25 cellular contexts compared by ENCODE assay signal in genomic region chr12:13218641-13219040, GRCh38. TPM values are rescaled to one million over a fixed set of nuclear protein-coding genes. Genes with fewer than 3 reads are reported as not detected.
DNase-seq lines count a peak whose midpoint lies in the region; ATAC-seq, FAIRE-seq and TF ChIP-seq lines count a peak whose summit lies in the region.
"Had no signal": no experiment of that assay in that cellular context is flagged by ENCODE, and none has a peak within 500 bp of the region (broad histone marks: within the 10 kb centered on the region; RNA-seq: fewer than 3 reads in every experiment).

No MANE protein-coding gene starts in this region.

- peaks cover 5% of the 10 kb centered on the region; the same call in 1 of the 2 replicates for H3K79me2 ChIP-seq in PC-9 (ENCODE audit: low read depth)
- H3K79me2 ChIP-seq in endothelial cell of umbilical vein (ENCODE audit: control insufficient read depth, insufficient read depth, low read length): peaks cover under 1% of the 10 kb centered on the region

- H3K4me2 ChIP-seq in PC-9: no peak overlapping the region
- H3K4me2 ChIP-seq in endothelial cell of umbilical vein (ENCODE audit: insufficient read depth, low read length): no peak overlapping the region
- H3K4me2 ChIP-seq: BLaER1 had no signal

- CTCF ChIA-PET in PC-9 (lab: Charles Lee): interaction anchor here (0.6 kb wide), 1 partner anchor 121 kb away, joined by 3 read pairs; no protein-coding TSS in a partner anchor
- CTCF ChIA-PET in endothelial cell of umbilical vein (lab: Charles Lee): interaction anchor here (1.3 kb wide), 1 partner anchor 303 kb away, joined by 3 read pairs; no protein-coding TSS in a partner anchor

- H2AFZ ChIP-seq in PC-9 (no peak overlapping the region), endothelial cell of umbilical vein (ENCODE audit: low read depth, low read length) (no peak overlapping the region)

- no peaks in the 10 kb centered on the region for H3K27me3 ChIP-seq in PC-9 (ENCODE audit: insufficient read depth, low read depth)
- H3K27me3 ChIP-seq in endothelial cell of umbilical vein (ENCODE audit: control insufficient read depth in 2 of 2, insufficient read depth in 2 of 2, low read length in 2 of 2): no peaks in the 10 kb centered on the region
- H3K27me3 ChIP-seq: BLaER1, Peyer's patch had no signal

- H3K36me3 ChIP-seq in PC-9 (ENCODE audit: low read depth): peaks cover 43% of the 10 kb centered on the region
- H3K36me3 ChIP-seq in endothelial cell of umbilical vein (ENCODE audit: control insufficient read depth in 2 of 2, extremely low read depth in 1 of 2, insufficient read depth in 2 of 2, low read length in 2 of 2): peaks cover 32% of the 10 kb centered on the region in 2 experiments
- H3K36me3 ChIP-seq: BLaER1 had no signal

- no TSS peak for BruUV-seq in PC-9 (replicated peaks; lab: Mats Ljungman, UMichigan)
- no TSS peak for BruUV-seq in endothelial cell of umbilical vein (replicated peaks; lab: Mats Ljungman, UMichigan)

- H3F3A ChIP-seq in PC-9 (ENCODE audit: insufficient read depth, low read depth): peaks cover 93% of the 10 kb centered on the region

- TF ChIP-seq POLR2A in endothelial cell of umbilical vein (IDR thresholded peaks at IDR 0.05; ENCODE audit: low read depth, low read length): peak; percentile 69

- DNase-seq in ELR (ENCODE audit: low read depth): peak; percentile 32
- DNase-seq in PC-9: no peak
- no peak for DNase-seq in endothelial cell of umbilical vein (ENCODE audit: low read depth, low spot score)
- DNase-seq in osteocyte (ENCODE audit: extremely low spot score, unreplicated experiment): peak; percentile 32
- no peak for DNase-seq in NOMO-1 (lab: John Stamatoyannopoulos, UW; ENCODE audit: unreplicated experiment in 2 of 2)
- DNase-seq in GM13977 (ENCODE audit: low spot score): no peak
- no peak for DNase-seq in activated T-cell treated with anti-CD3 and anti-CD28 coated beads, Interleukin-2, amount 50 U/mL, for 72 hours
- DNase-seq: CD4-positive, CD25-positive, alpha-beta regulatory T cell; DMS153; DND-41; NCI-H1048; NCI-H1436; NCI-H187; NCI-H2081 treated with DMSO at 0.1 percent for 48 hours; NCI-H2171; NCI-H226; NCI-H510A; NCI-H69; Peyer's patch; SHP77 treated with DMSO at 0.1 percent for 48 hours had no signal

- H3K4me1 Mint-ChIP-seq in osteocyte (ENCODE audit: unreplicated experiment): peaks cover 22% of the 10 kb centered on the region
- H3K4me1 Mint-ChIP-seq in activated T-cell treated with anti-CD3 and anti-CD28 coated beads, Interleukin-2, amount 50 U/mL, for 72 hours (ENCODE audit: low read depth): no peaks in the 10 kb centered on the region
- H3K4me1 Mint-ChIP-seq: CD4-positive, CD25-positive, alpha-beta regulatory T cell had no signal

- dilution Hi-C loops in endothelial cell of umbilical vein (cut with MboI; ENCODE audit: extremely low pct_ligation_motif_present, low sequenced_read_pairs): loop anchor here (10.0 kb wide), 1 partner anchor 234 kb away; no protein-coding TSS in a partner anchor

- H3K4me3 ChIP-seq in PC-9 (no peak overlapping the region), endothelial cell of umbilical vein (replicated peaks in 1 of 3; ENCODE audit: insufficient read depth in 1 of 3, low read depth in 1 of 3, low read length in 3 of 3) (no peak overlapping the region)
- H3K4me3 ChIP-seq: BLaER1, Peyer's patch, SK-N-MC had no signal

- no peak overlapping the region for H3K27ac Mint-ChIP-seq in osteocyte (ENCODE audit: unreplicated experiment)
- H3K27ac Mint-ChIP-seq in activated T-cell treated with anti-CD3 and anti-CD28 coated beads, Interleukin-2, amount 50 U/mL, for 72 hours: no peak overlapping the region

- H3K9ac ChIP-seq in endothelial cell of umbilical vein (replicated peaks; ENCODE audit: extremely low read depth, insufficient read depth, low read length): no peak overlapping the region
- H3K9ac ChIP-seq: BLaER1 had no signal

- H3K4me3 Mint-ChIP-seq in osteocyte (ENCODE audit: unreplicated experiment): no peak overlapping the region
- no peak overlapping the region for H3K4me3 Mint-ChIP-seq in activated T-cell treated with anti-CD3 and anti-CD28 coated beads, Interleukin-2, amount 50 U/mL, for 72 hours
- H3K4me3 Mint-ChIP-seq: CD4-positive, CD25-positive, alpha-beta regulatory T cell had no signal

- peaks cover 5% of the 10 kb centered on the region for H3K9me3 Mint-ChIP-seq in osteocyte (ENCODE audit: unreplicated experiment)
- H3K9me3 Mint-ChIP-seq in activated T-cell treated with anti-CD3 and anti-CD28 coated beads, Interleukin-2, amount 50 U/mL, for 72 hours: peaks cover 1 to 2% of the 10 kb centered on the region in 2 donors

- H3K9me2 ChIP-seq in PC-9 (ENCODE audit: insufficient read depth): no peaks in the 10 kb centered on the region

- POLR2A ChIA-PET in PC-9 (lab: Charles Lee; ENCODE audit: unreplicated experiment): interaction anchor here (0.6 kb wide), 1 partner anchor 478 kb away, joined by 6 read pairs; no protein-coding TSS in a partner anchor
- POLR2A ChIA-PET in endothelial cell of umbilical vein (lab: Charles Lee): no interaction called here

- H3K27me3 Mint-ChIP-seq in osteocyte (ENCODE audit: unreplicated experiment): no peaks in the 10 kb centered on the region
- peaks cover 23% of the 10 kb centered on the region for H3K27me3 Mint-ChIP-seq in activated T-cell treated with anti-CD3 and anti-CD28 coated beads, Interleukin-2, amount 50 U/mL, for 72 hours (ENCODE audit: low read depth)

- peak overlapping the region; percentile 16; the same call in 1 of the 2 replicates for H3K27ac ChIP-seq in PC-9
- H3K27ac ChIP-seq in endothelial cell of umbilical vein (ENCODE audit: insufficient read depth, low read depth, low read length): no peak overlapping the region
- H3K27ac ChIP-seq: BLaER1, HL-60, Peyer's patch, SK-N-MC had no signal

- no peak for FAIRE-seq in endothelial cell of umbilical vein (lab: Jason Lieb, UNC)

- peaks cover 13% of the 10 kb centered on the region for H3K9me3 ChIP-seq in PC-9 (ENCODE audit: insufficient read depth, low read depth)
- H3K9me3 ChIP-seq in endothelial cell of umbilical vein (replicated peaks; ENCODE audit: control insufficient read depth, insufficient read depth, low read length): no peaks in the 10 kb centered on the region
- H3K9me3 ChIP-seq: Peyer's patch had no signal

- H3K4me1 ChIP-seq in PC-9 (replicated peaks; ENCODE audit: insufficient read depth) (peaks cover 29% of the 10 kb centered on the region), endothelial cell of umbilical vein (ENCODE audit: control insufficient read depth, extremely low read depth, insufficient read depth, low read length) (no peaks in the 10 kb centered on the region)
- H3K4me1 ChIP-seq: BLaER1, Peyer's patch had no signal

- TF ChIP-seq CTCF in PC-9 (conservative IDR thresholded peaks at IDR 0.05) (no peak), endothelial cell of umbilical vein (IDR thresholded peaks at IDR 0.05; ENCODE audit: extremely low read depth in 1 of 2, insufficient read depth in 1 of 2, low read depth in 1 of 2, low read length in 2 of 2) (no peak), osteocyte (IDR thresholded peaks at IDR 0.05) (no peak), GM13977 (IDR thresholded peaks at IDR 0.05; ENCODE audit: extremely low read depth, insufficient read depth, missing control alignments) (no peak)

- H4K20me1 ChIP-seq in PC-9 (ENCODE audit: insufficient read depth) (no peaks in the 10 kb centered on the region), endothelial cell of umbilical vein (replicated peaks; ENCODE audit: control insufficient read depth, extremely low read depth, insufficient read depth, low read length) (no peaks in the 10 kb centered on the region)
- H4K20me1 ChIP-seq: BLaER1 had no signal

- intact Hi-C loops in PC-9 (cut with micrococcal nuclease; ENCODE audit: unreplicated experiment): no loop called here
- intact Hi-C loops in endothelial cell of umbilical vein (cut with micrococcal nuclease): no loop called here

- no peak for ATAC-seq in activated T-cell treated with anti-CD3 and anti-CD28 coated beads, Interleukin-2, amount 50 U/mL, for 72 hours (replicated peaks in 1 of 2)
- ATAC-seq in HG03432 (IDR thresholded peaks at IDR 0.05; ENCODE audit: unreplicated experiment): no peak
- ATAC-seq: HCT116 had no signal

- in situ Hi-C loops in GM13977 (cut with MboI; ENCODE audit: low pct_unique_long_range_greater_than_20kb, low sequenced_read_pairs, unreplicated experiment): loop anchor here (25.0 kb wide), 2 partner anchors 206 to 431 kb away; partner anchors contain the start of genes APOLD1 and HEBP1

- no peaks in the 10 kb centered on the region for H3K9me1 ChIP-seq in endothelial cell of umbilical vein (replicated peaks; ENCODE audit: control insufficient read depth, extremely low read depth, insufficient read depth, low read length)

- H3K36me3 Mint-ChIP-seq in osteocyte (ENCODE audit: unreplicated experiment): peaks cover 24% of the 10 kb centered on the region
- H3K36me3 Mint-ChIP-seq in activated T-cell treated with anti-CD3 and anti-CD28 coated beads, Interleukin-2, amount 50 U/mL, for 72 hours (ENCODE audit: insufficient read depth in 2 of 2): no peaks in the 10 kb centered on the region
- H3K36me3 Mint-ChIP-seq: CD4-positive, CD25-positive, alpha-beta regulatory T cell had no signal

TF ChIP-seq in endothelial cell of umbilical vein, 7 proteins besides CTCF, POLR2A, EP300 and RAD21:
- TF ChIP-seq MYC (IDR thresholded peaks at IDR 0.05; ENCODE audit: low read depth, low read length) (no peak), POLR2AphosphoS5 (IDR thresholded peaks at IDR 0.05; ENCODE audit: insufficient read depth, low read depth, low read length) (peak; percentile 31)

RNA-seq across cellular contexts. Expression of gene EMP1, which starts 22.1 kb away (rescaled TPM):
- 542 and 909 TPM in 2 replicates for total RNA-seq in PC-9 (2021)
- total RNA-seq in endothelial cell of umbilical vein: 528 and 577 TPM in 2 replicates
- polyA plus RNA-seq in endothelial cell of umbilical vein: 265 and 376 TPM in 2 replicates
- polyA plus RNA-seq in endothelial cell of umbilical vein (2011; cell fraction: cytosol; rRNA removed): 212 and 379 TPM in 2 replicates
- 215 and 228 TPM in 2 replicates for polyA plus RNA-seq in endothelial cell of umbilical vein (2011; cell fraction: nucleus; rRNA removed)
- polyA plus RNA-seq in endothelial cell of umbilical vein (2012): 340 and 403 TPM in 2 replicates
- 1,048 and 1,141 TPM in 2 replicates for polyA minus RNA-seq in endothelial cell of umbilical vein
- polyA minus RNA-seq in endothelial cell of umbilical vein (2011; cell fraction: cytosol; rRNA and poly(A)+ RNA removed): 17.4 TPM
- 246 and 258 TPM in 2 replicates for polyA minus RNA-seq in endothelial cell of umbilical vein (2011; cell fraction: nucleus; rRNA and poly(A)+ RNA removed)
- 163 and 170 TPM in 2 replicates for total RNA-seq in osteocyte
- total RNA-seq in activated T-cell treated with anti-CD3 and anti-CD28 coated beads, Interleukin-2, amount 50 U/mL, for 72 hours: 10 to 100 TPM in 1 of 2 donors, 1 to 10 TPM in 1; 4.2 to 19.2 TPM

Comparison
In these comparisons a context has a peak if more than half of its experiments do, and no peak if none do; other contexts are left out.
1. DNase-seq: peak in ELR (single experiment) and osteocyte (single experiment); none in PC-9 (0 of 2), endothelial cell of umbilical vein (single experiment), NOMO-1 (0 of 2), GM13977 (single experiment) and activated T-cell treated with anti-CD3 and anti-CD28 coated beads, Interleukin-2, amount 50 U/mL, for 72 hours (0 of 2).